31 cellular contexts compared by ENCODE assay signal in genomic region chr1:119186471-119186870, GRCh38.
"Had no signal": no experiment of that assay in that cellular context is flagged by ENCODE, and none has a peak within 500 bp of the region (broad histone marks: within the 10 kb centered on the region; RNA-seq: fewer than 3 reads in every experiment).

No MANE protein-coding gene starts in this region.

- H3K9me3 ChIP-seq: esophagus squamous epithelium, mucosa of descending colon, neutrophil, right lobe of liver had no signal

- H3K27ac ChIP-seq: breast epithelium, epithelial cell of prostate, esophagus squamous epithelium, left lung, lower lobe of right lung, neutrophil, right lobe of liver, thoracic aorta had no signal

- H3K36me3 ChIP-seq: breast epithelium, lower lobe of right lung, neutrophil, right lobe of liver, thoracic aorta had no signal

- H3K27me3 ChIP-seq: breast epithelium, esophagus squamous epithelium, left lung, neutrophil, right lobe of liver had no signal

- H3K4me1 ChIP-seq: breast epithelium, esophagus squamous epithelium, left lung, lower lobe of right lung, right lobe of liver had no signal

- DNase-seq: activated CD4-positive, alpha-beta T cell treated with anti-CD3 and anti-CD28 coated beads for 1 hour; activated CD4-positive, alpha-beta T cell treated with anti-CD3 and anti-CD28 coated beads, Interleukin-2, amount 50 U/mL, for 1 hour; activated CD8-positive, alpha-beta T cell treated with anti-CD3 and anti-CD28 coated beads for 36 hours; activated gamma-delta T cell treated with Interleukin-2 at 50 U/mL for 16 hours; activated naive CD4-positive, alpha-beta T cell treated with anti-CD3 and anti-CD28 coated beads, Interleukin-2, amount 50 U/mL, for 16 hours; activated T-cell treated with anti-CD3 and anti-CD28 coated beads, Interleukin-2, amount 50 U/mL, for 4 hours; amygdala; dermis blood vessel endothelial cell; effector CD4-positive, alpha-beta T cell; esophagus squamous epithelium; foreskin fibroblast; head of caudate nucleus; hippocampal formation; immature natural killer cell; left lung; lower lobe of right lung; mesendoderm; mucosa of descending colon; naive B cell; nephron progenitor cell; right lobe of liver; stimulated activated CD4-positive, alpha-beta T cell treated with anti-CD3 and anti-CD28 coated beads, Interleukin-2, amount 100 ng/mL, for 48 hours; stimulated activated naive CD4-positive, alpha-beta T cell treated with Interleukin-2 at 50 U/mL for 16 hours; T-helper 17 cell; trophoblast cell had no signal

- H3K4me3 ChIP-seq: breast epithelium, esophagus squamous epithelium, left lung, lower lobe of right lung, mucosa of descending colon, right lobe of liver, thoracic aorta had no signal

- ATAC-seq: activated CD8-positive, alpha-beta T cell treated with anti-CD3 and anti-CD28 coated beads for 36 hours; activated T-cell treated with anti-CD3 and anti-CD28 coated beads, Interleukin-2, amount 50 U/mL, for 4 hours; activated T-helper 17 cell treated with anti-CD3 and anti-CD28 coated beads, Interleukin-2, amount 50 U/mL, for 72 hours; left lung; lower lobe of right lung; mucosa of descending colon; right lobe of liver; T-helper 17 cell; WTC11 had no signal
